Comparison of ENCODE assay signal across 25 cellular contexts in genomic region chr22:43620197-43620596, GRCh38.
"Had no signal": no experiment of that assay in that cellular context is flagged by ENCODE, and none has a peak within 500 bp of the region (broad histone marks: within the 10 kb centered on the region; RNA-seq: fewer than 3 reads in every experiment).

No MANE protein-coding gene starts in this region.

- H3K36me3 Mint-ChIP-seq: immature natural killer cell, mesothelial cell of epicardium, naive B cell had no signal

- H3K4me1 Mint-ChIP-seq: immature natural killer cell, naive B cell had no signal

- H3K9me3 Mint-ChIP-seq: effector memory CD8-positive, alpha-beta T cell had no signal

- H3K27ac ChIP-seq: colonic mucosa, epithelial cell of prostate, foreskin keratinocyte, gastroesophageal sphincter, heart left ventricle, hepatocyte, left lung, lower lobe of right lung had no signal

- H3K4me3 ChIP-seq: colonic mucosa, gastroesophageal sphincter, heart left ventricle, hepatocyte, left lung, lower lobe of right lung, mucosa of descending colon had no signal

- H3K4me1 ChIP-seq: colonic mucosa, foreskin keratinocyte, gastroesophageal sphincter, left lung, lower lobe of right lung had no signal

- H3K9me3 ChIP-seq: colonic mucosa, lower lobe of right lung, mucosa of descending colon had no signal

- H3K4me3 Mint-ChIP-seq: dendritic cell treated with granulocyte-macrophage colony-stimulating factor and Interleukin-4, amounts not matched to agents 40 ng/mL and 50 ng/mL, for 4 days; effector memory CD8-positive, alpha-beta T cell; endodermal cell; immature natural killer cell; mesothelial cell of epicardium; naive B cell had no signal

- DNase-seq: colonic mucosa; cortex of kidney; effector CD8-positive, alpha-beta T cell; effector memory CD8-positive, alpha-beta T cell; endodermal cell; erythroblast; foreskin keratinocyte; heart left ventricle; hypothalamus; immature natural killer cell; islet precursor cell; kidney; left cardiac atrium; left lung; left ventricle myocardium superior; lower lobe of right lung; mesenchymal stem cell; mucosa of descending colon; naive B cell had no signal

- H3K36me3 ChIP-seq: colonic mucosa, gastroesophageal sphincter, heart left ventricle, left lung, lower lobe of right lung had no signal

- ATAC-seq: effector memory CD8-positive, alpha-beta T cell; esophagus mucosa; foreskin keratinocyte; gastroesophageal sphincter; heart left ventricle; left cardiac atrium; left lung; left ventricle myocardium superior; lower lobe of right lung; mucosa of descending colon had no signal

- H3K27ac Mint-ChIP-seq: dendritic cell treated with granulocyte-macrophage colony-stimulating factor and Interleukin-4, amounts not matched to agents 40 ng/mL and 50 ng/mL, for 4 days; effector memory CD8-positive, alpha-beta T cell; endodermal cell; immature natural killer cell; mesothelial cell of epicardium; naive B cell had no signal
